ENCODE assay signal across 8 cellular contexts in genomic region chr19:48332351-48332661, GRCh38. TPM values are rescaled to one million over a fixed set of nuclear protein-coding genes. Genes with fewer than 3 reads are reported as not detected.
DNase-seq lines count a peak whose midpoint lies in the region; ATAC-seq and TF ChIP-seq lines count a peak whose summit lies in the region.

No MANE protein-coding gene starts in this region.

- DNase-seq in HAP-1 (ENCODE audit: low spot score in 2 of 2) = no peak
- no peak for DNase-seq in WERI-Rb-1
- DNase-seq in right cardiac atrium = no peak
- no peak for DNase-seq in kidney tubule cell (ENCODE audit: low spot score)
- no peak for DNase-seq in NCI-H146 treated with DMSO at 0.1 percent for 48 hours (lab: John Stamatoyannopoulos, UW; ENCODE audit: unreplicated experiment)
- DNase-seq in DMS 273 treated with DMSO at 0.1 percent for 48 hours (lab: John Stamatoyannopoulos, UW) = no peak

- intact Hi-C loops in right cardiac atrium (cut with DNase I) = no loop called here

- no peaks in the 10 kb centered on the region for H3K9me3 ChIP-seq in HAP-1
- H3K9me3 ChIP-seq in WERI-Rb-1 (ENCODE audit: severe bottlenecking) = peaks cover 7% of the 10 kb centered on the region
- no peaks in the 10 kb centered on the region for H3K9me3 ChIP-seq in right cardiac atrium (ENCODE audit: control insufficient read depth, low read length)
- H3K9me3 ChIP-seq in skeletal muscle satellite cell (replicated peaks; ENCODE audit: low read length) = no peaks in the 10 kb centered on the region

- H3K27me3 ChIP-seq in HAP-1 (ENCODE audit: low read depth) = no peaks in the 10 kb centered on the region
- no peaks in the 10 kb centered on the region for H3K27me3 ChIP-seq in WERI-Rb-1 (ENCODE audit: insufficient read depth, low read depth, severe bottlenecking)
- H3K27me3 ChIP-seq in right cardiac atrium (ENCODE audit: control insufficient read depth, insufficient read depth) = no peaks in the 10 kb centered on the region
- H3K27me3 ChIP-seq in skeletal muscle satellite cell (ENCODE audit: control insufficient read depth, insufficient read depth, low read length) = no peaks in the 10 kb centered on the region

- no peaks in the 10 kb centered on the region for H3K36me3 ChIP-seq in HAP-1 (replicated peaks)
- H3K36me3 ChIP-seq in WERI-Rb-1 = no peaks in the 10 kb centered on the region
- H3K36me3 ChIP-seq in skeletal muscle satellite cell (ENCODE audit: insufficient read depth, low read length) = peaks cover 41% of the 10 kb centered on the region

- H3K27ac ChIP-seq in WERI-Rb-1 = peak overlapping the region; percentile 80
- H3K27ac ChIP-seq in right cardiac atrium (ENCODE audit: low read length) = peak overlapping the region; percentile 71

- H3K4me1 ChIP-seq in HAP-1 (peaks cover 16% of the 10 kb centered on the region), right cardiac atrium (ENCODE audit: control insufficient read depth, insufficient read depth, low read length) (no peaks in the 10 kb centered on the region), skeletal muscle satellite cell (ENCODE audit: control insufficient read depth, insufficient read depth, low read length) (peaks cover 41% of the 10 kb centered on the region)

- ATAC-seq in right cardiac atrium = no peak
- no peak for ATAC-seq in GM21526 (IDR thresholded peaks at IDR 0.05; ENCODE audit: low FRiP score, unreplicated experiment)

- H3K9ac ChIP-seq in skeletal muscle satellite cell (ENCODE audit: low read depth, low read length) = no peak overlapping the region

- no peak for TF ChIP-seq CTCF in WERI-Rb-1 (IDR thresholded peaks at IDR 0.05; ENCODE audit: low read depth, low read length)

- peak overlapping the region; percentile 11 for H3K4me3 ChIP-seq in HAP-1
- H3K4me3 ChIP-seq in WERI-Rb-1 (ENCODE audit: low read depth, low read length) = peak overlapping the region; percentile 60
- no peak overlapping the region for H3K4me3 ChIP-seq in right cardiac atrium (ENCODE audit: low read length)
- peak overlapping the region; percentile 51 for H3K4me3 ChIP-seq in skeletal muscle satellite cell (ENCODE audit: low read length)

- in situ Hi-C loops in HAP-1 (cut with MboI; ENCODE audit: low sequenced_read_pairs) = no loop called here

- peak overlapping the region; percentile 95 for H3K4me2 ChIP-seq in skeletal muscle satellite cell (ENCODE audit: low read length)

- WGBS in right cardiac atrium = 50% methylated on average over 6 of the region's 6 CpGs

RNA-seq across cellular contexts. Expression of gene EMP3, which starts 7.0 kb away (rescaled TPM):
- total RNA-seq in right cardiac atrium = 100 to 1,000 TPM in 1 of 4 donors, 10 to 100 TPM in 3; 58.0 to 114 (median 80.0) TPM
- 66.7 TPM for polyA plus RNA-seq in right cardiac atrium
- 167 and 399 TPM in 2 replicates for total RNA-seq in skeletal muscle satellite cell (2012; rRNA removed)

RNA-seq across cellular contexts. Expression of gene TMEM143, which starts 31.4 kb away (rescaled TPM):
- 10 to 100 TPM; 35.0 to 56.7 (median 47.5) TPM for total RNA-seq in right cardiac atrium
- polyA plus RNA-seq in right cardiac atrium = 35.0 TPM
- total RNA-seq in skeletal muscle satellite cell (2012; rRNA removed) = 3.3 and 3.9 TPM in 2 replicates

RNA-seq across cellular contexts. Expression of gene SYNGR4, which starts 31.9 kb away (rescaled TPM):
- not detected for total RNA-seq in right cardiac atrium
- not detected for polyA plus RNA-seq in right cardiac atrium
- not detected in 2 replicates for total RNA-seq in skeletal muscle satellite cell (2012; rRNA removed)

RNA-seq across cellular contexts. Expression of gene KDELR1, which starts 59.0 kb away (rescaled TPM):
- total RNA-seq in right cardiac atrium = 100 to 1,000 TPM in 1 of 4 donors, 10 to 100 TPM in 3; 82.3 to 101 (median 90.1) TPM
- 82.4 TPM for polyA plus RNA-seq in right cardiac atrium
- 65.7 and 118 TPM in 2 replicates for total RNA-seq in skeletal muscle satellite cell (2012; rRNA removed)
